ENCODE assay signal across 8 cellular contexts in genomic region chr3:14947105-14947885, GRCh38. TPM values are rescaled to one million over a fixed set of nuclear protein-coding genes. Genes with fewer than 3 reads are reported as not detected.
DNase-seq lines count a peak whose midpoint lies in the region; ATAC-seq and TF ChIP-seq lines count a peak whose summit lies in the region.

TSS of gene NR2C2 (plus strand) at chr3:14947583. CDS start at chr3:15003915, 56,332 bp downstream.

- peaks cover 14% of the 10 kb centered on the region for H3K4me1 ChIP-seq in mammary epithelial cell (ENCODE audit: insufficient read depth, low read length)

- H3K9me3 Mint-ChIP-seq in immature natural killer cell: no peaks in the 10 kb centered on the region

- H3K9ac ChIP-seq in mammary epithelial cell (ENCODE audit: insufficient read depth, low read length): peak within 1 kb of the TSS; percentile 90

- peak within 1 kb of the TSS; percentile 96 to 100 (median 100) for H3K27ac Mint-ChIP-seq in immature natural killer cell

- H3K4me2 ChIP-seq in mammary epithelial cell (ENCODE audit: insufficient read depth, low read depth, low read length): peak within 1 kb of the TSS; percentile 92

- peak within 1 kb of the TSS; percentile 92 for H3K27ac ChIP-seq in mammary epithelial cell (ENCODE audit: insufficient read depth, low read depth, low read length)

- no peak for TF ChIP-seq CTCF in WI38 (IDR thresholded peaks at IDR 0.05; ENCODE audit: low read depth, low read length)
- no peak for TF ChIP-seq CTCF in mammary epithelial cell (conservative IDR thresholded peaks at IDR 0.05 in 1 of 2, IDR thresholded peaks at IDR 0.05 in 1 of 2; ENCODE audit: extremely low read depth in 1 of 2, insufficient read depth in 1 of 2, low read depth in 1 of 2, low read length in 2 of 2)

- 0% methylated on average over 9 of the region's 108 CpGs for WGBS in mammary epithelial cell (ENCODE audit: low coverage, missing lambda C conversion rate)

- peak within 1 kb of the TSS; percentile 90 for H3K4me3 ChIP-seq in WI38 (ENCODE audit: low read depth, low read length)
- peak within 1 kb of the TSS; percentile 84 to 98 (median 93) for H3K4me3 ChIP-seq in mammary epithelial cell (replicated peaks in 1 of 3; ENCODE audit: insufficient read depth in 1 of 3, low read depth in 2 of 3, low read length in 3 of 3)

- H3K27me3 Mint-ChIP-seq in immature natural killer cell (ENCODE audit: low read depth in 3 of 3): peaks cover 5 to 12% (median 10%) of the 10 kb centered on the region in 3 donors

- peaks cover 9% of the 10 kb centered on the region for H3K36me3 ChIP-seq in mammary epithelial cell (ENCODE audit: insufficient read depth, low read length)

- CTCF ChIA-PET in mammary epithelial cell (lab: Charles Lee; ENCODE audit: low non-redundant PET): interaction anchor here (0.5 to 0.7 kb wide), 2 partner anchors 104 to 210 kb away, joined by 3 read pairs; no protein-coding TSS in a partner anchor

- no peaks in the 10 kb centered on the region for H3K27me3 ChIP-seq in mammary epithelial cell (ENCODE audit: insufficient read depth, low read length)

- H3K4me1 Mint-ChIP-seq in immature natural killer cell: peaks cover 39 to 62% of the 10 kb centered on the region in 2 donors

- DNase-seq in NCI-H524 (lab: John Stamatoyannopoulos, UW) (peak; percentile 34 to 74), NCI-H524 treated with DMSO at 0.1 percent for 48 hours (lab: John Stamatoyannopoulos, UW) (no peak), NCI-H2196 treated with DMSO at 0.1 percent for 48 hours (lab: John Stamatoyannopoulos, UW; ENCODE audit: unreplicated experiment) (peak; percentile 18), mammary epithelial cell (peak; percentile 83), immature natural killer cell (peak; percentile 88 to 91 (median 90)), smooth muscle cell of the brain vasculature (ENCODE audit: low read depth, low spot score) (peak; percentile 52)

- H3K4me3 Mint-ChIP-seq in immature natural killer cell: peak within 1 kb of the TSS; percentile 97 to 100 (median 100)

- no peaks in the 10 kb centered on the region for H3K9me3 ChIP-seq in mammary epithelial cell (replicated peaks; ENCODE audit: insufficient read depth, low read length)

- H2AFZ ChIP-seq in mammary epithelial cell (ENCODE audit: low read depth, low read length): peak within 1 kb of the TSS; percentile 96

- H3K36me3 Mint-ChIP-seq in immature natural killer cell: peaks cover 4 to 10% (median 4%) of the 10 kb centered on the region in 3 donors

- peaks cover 79% of the 10 kb centered on the region for H3K79me2 ChIP-seq in mammary epithelial cell (ENCODE audit: insufficient read depth, low read length)

- in situ Hi-C loops in mammary epithelial cell (cut with MboI; ENCODE audit: low sequenced_read_pairs in 2 of 2): loop anchor here in 1 of 2 donors (25.0 kb wide), 1 partner anchor 265 kb away; the partner anchor contains the start of gene CAPN7

- BruUV-seq in mammary epithelial cell (replicated peaks; lab: Mats Ljungman, UMichigan): no TSS peak

- intact Hi-C loops in mammary epithelial cell (cut with micrococcal nuclease): loop anchor here (5.0 kb wide), 2 partner anchors 65 to 150 kb away; partner anchors contain the start of gene RBSN

- H4K20me1 ChIP-seq in mammary epithelial cell (ENCODE audit: insufficient read depth, low read length): no peaks in the 10 kb centered on the region

- peak; percentile 26 for ATAC-seq in HG03060 (IDR thresholded peaks at IDR 0.05; ENCODE audit: low read depth, unreplicated experiment)

- dilution Hi-C loops in mammary epithelial cell (cut with HindIII; ENCODE audit: low sequenced_read_pairs): no loop called here

RNA-seq across cellular contexts. Expression of gene NR2C2, which starts in this region (rescaled TPM):
- 10 to 100 TPM; 27.0 to 32.7 TPM for total RNA-seq in mammary epithelial cell
- polyA plus RNA-seq in mammary epithelial cell (12.0 TPM), immature natural killer cell (10 to 100 TPM in 2 of 3 donors, 1 to 10 TPM in 1; 6.0 to 23.7 (median 10.5) TPM)
- 31.9 TPM for polyA minus RNA-seq in mammary epithelial cell
